In genomic region chr1:230658103-230658502, GRCh38 we compare ENCODE assay signal across 6 cellular contexts. TPM values are rescaled to one million over a fixed set of nuclear protein-coding genes. Genes with fewer than 3 reads are reported as not detected.
"Had no signal": no experiment of that assay in that cellular context is flagged by ENCODE, and none has a peak within 500 bp of the region (broad histone marks: within the 10 kb centered on the region; RNA-seq: fewer than 3 reads in every experiment).

No MANE protein-coding gene starts in this region.

RNA-seq across cellular contexts. Expression of gene AGT, which starts 55.8 kb away (rescaled TPM):
- total RNA-seq: MCF 10A, NCI-H460, OCI-LY7, PC-9, RPMI7951, SK-MEL-5 had no signal
